In genomic region chr5:144315026-144315425, GRCh38 we compare ENCODE assay signal across 1 cellular context.
TF ChIP-seq lines count a peak whose summit lies in the region.

No MANE protein-coding gene starts in this region.

TF ChIP-seq in liver, 16 proteins besides CTCF, POLR2A, EP300 and RAD21 (continued from another document):
- TF ChIP-seq REST (IDR thresholded peaks at IDR 0.05), result no peak
